1 cellular context compared by ENCODE assay signal in genomic region chr1:212432706-212433576, GRCh38.
TF ChIP-seq lines count a peak whose summit lies in the region.

Gene NENF (plus strand): TSS chr1:212432920. CDS start chr1:212432944, 24 bp downstream.

TF ChIP-seq in K562, 482 proteins besides CTCF, POLR2A, EP300 and RAD21 (continued from another document and continues in another):
- TF ChIP-seq PRDM10 (IDR thresholded peaks at IDR 0.05; ENCODE audit: partially characterized antibody) (no peak), CUX1 (CRISPR knock-in tag; IDR thresholded peaks at IDR 0.05) (no peak), ZNF699 (CRISPR knock-in tag; IDR thresholded peaks at IDR 0.05; ENCODE audit: insufficient replicate concordance) (no peak), GTF3C2 (IDR thresholded peaks at IDR 0.05; ENCODE audit: borderline replicate concordance, extremely low read depth, insufficient read length) (no peak), ZBTB40 (IDR thresholded peaks at IDR 0.05) (no peak), ZBTB40 (CRISPR knock-in tag; IDR thresholded peaks at IDR 0.05) (no peak), SAFB2 (IDR thresholded peaks at IDR 0.05; ENCODE audit: borderline replicate concordance, low read depth, low read length, severe bottlenecking) (no peak), ZBTB43 (CRISPR knock-in tag; IDR thresholded peaks at IDR 0.05) (no peak), ZNF23 (CRISPR knock-in tag; IDR thresholded peaks at IDR 0.05) (no peak), ETS2 (tag; IDR thresholded peaks at IDR 0.05; ENCODE audit: borderline replicate concordance, poor library complexity, severe bottlenecking) (no peak), POLR2H (tag; IDR thresholded peaks at IDR 0.05; ENCODE audit: low read depth) (no peak; the same call in none of the 2 replicates), E2F3 (CRISPR knock-in tag; IDR thresholded peaks at IDR 0.05) (peak; percentile 37; the same call in 1 of the 2 replicates), FOXJ3 (CRISPR knock-in tag; IDR thresholded peaks at IDR 0.05) (no peak), TARDBP (IDR thresholded peaks at IDR 0.05) (no peak), PPARD (CRISPR knock-in tag; IDR thresholded peaks at IDR 0.05) (no peak), MAZ (CRISPR knock-in tag; conservative IDR thresholded peaks at IDR 0.05 in 1 of 2, IDR thresholded peaks at IDR 0.05 in 1 of 2) (peak; percentile 76 to 87), MITF (IDR thresholded peaks at IDR 0.05) (no peak), ERF (CRISPR knock-in tag; IDR thresholded peaks at IDR 0.05) (peak; percentile 41; the same call in 1 of the 2 replicates), HDGF (IDR thresholded peaks at IDR 0.05) (no peak), ADNP (tag; IDR thresholded peaks at IDR 0.05) (no peak), ZNF324 (CRISPR knock-in tag; IDR thresholded peaks at IDR 0.05) (no peak), KDM4B (IDR thresholded peaks at IDR 0.05; ENCODE audit: borderline replicate concordance in 2 of 2, low read depth in 1 of 2) (no peak), MEIS2 (IDR thresholded peaks at IDR 0.05; ENCODE audit: partially characterized antibody) (no peak), E2F8 (IDR thresholded peaks at IDR 0.05; ENCODE audit: low read depth, partially characterized antibody) (no peak), FOXM1 (IDR thresholded peaks at IDR 0.05; ENCODE audit: low read depth) (no peak), FOXM1 (CRISPR knock-in tag; IDR thresholded peaks at IDR 0.05; ENCODE audit: low read depth) (no peak), CBFA2T3 (IDR thresholded peaks at IDR 0.05) (no peak)
